In genomic region chr16:30083216-30084055, GRCh38 we compare ENCODE assay signal across 25 cellular contexts. TPM values are rescaled to one million over a fixed set of nuclear protein-coding genes. Genes with fewer than 3 reads are reported as not detected.
DNase-seq lines count a peak whose midpoint lies in the region; ATAC-seq, FAIRE-seq and TF ChIP-seq lines count a peak whose summit lies in the region.
"Had no signal": no experiment of that assay in that cellular context is flagged by ENCODE, and none has a peak within 500 bp of the region (broad histone marks: within the 10 kb centered on the region; RNA-seq: fewer than 3 reads in every experiment).

No MANE protein-coding gene starts in this region.

- H3K36me3 ChIP-seq in Panc1 (ENCODE audit: control insufficient read depth, insufficient read depth, low read length) (peaks cover 9% of the 10 kb centered on the region), HepG2 (replicated peaks in 1 of 2; ENCODE audit: control insufficient read depth in 1 of 2, insufficient read depth in 2 of 2, low read length in 2 of 2) (peaks cover 31 to 57% of the 10 kb centered on the region in 2 experiments)

- TF ChIP-seq RAD21 in HepG2 (CRISPR knock-in tag; IDR thresholded peaks at IDR 0.05): no peak

- H3K27me3 Mint-ChIP-seq in activated CD8-positive, alpha-beta T cell treated with anti-CD3 and anti-CD28 coated beads, Interleukin-2, amount 10 ng/mL, durations not matched to agents 7 days and 5 days (ENCODE audit: low read depth): no peaks in the 10 kb centered on the region
- H3K27me3 Mint-ChIP-seq: activated naive CD8-positive, alpha-beta T cell treated with anti-CD3 and anti-CD28 coated beads, Interleukin-2, amount 50 U/mL, for 24 hours had no signal

- peak; percentile 14; the same call in 1 of the 2 replicates for ATAC-seq in Panc1
- no peak for ATAC-seq in activated CD8-positive, alpha-beta T cell treated with anti-CD3 and anti-CD28 coated beads, Interleukin-2, amount 10 ng/mL, durations not matched to agents 7 days and 5 days
- no peak for ATAC-seq in HepG2
- ATAC-seq in HG03097 (IDR thresholded peaks at IDR 0.05; ENCODE audit: low FRiP score, unreplicated experiment): no peak
- ATAC-seq: activated naive CD8-positive, alpha-beta T cell treated with anti-CD3 and anti-CD28 coated beads, Interleukin-2, amount 50 U/mL, for 24 hours had no signal

- in situ Hi-C loops in Panc1 (cut with HindIII; ENCODE audit: low pct_unique_long_range_greater_than_20kb, low sequenced_read_pairs): no loop called here
- in situ Hi-C loops in HepG2 (cut with HindIII; ENCODE audit: extremely low pct_ligation_motif_present, low pct_unique_long_range_greater_than_20kb): loop anchor here (25.0 kb wide), 1 partner anchor 554 kb away; no protein-coding TSS in a partner anchor
- in situ Hi-C loops in KBM-7 (cut with MboI; ENCODE audit: low pct_unique_long_range_greater_than_20kb, low sequenced_read_pairs): no loop called here

- H3K27ac ChIP-seq in Panc1 (ENCODE audit: low read length) (no peak overlapping the region), HepG2 (ENCODE audit: extremely low read length, insufficient read depth, low read length) (no peak overlapping the region)
- H3K27ac ChIP-seq: psoas muscle, SJSA1 had no signal

- H3K9me3 ChIP-seq in Panc1 (ENCODE audit: control insufficient read depth, insufficient read depth, low read depth, low read length): no peaks in the 10 kb centered on the region
- H3K9me3 ChIP-seq in HepG2 (ENCODE audit: low read length): no peaks in the 10 kb centered on the region
- H3K9me3 ChIP-seq: HAP-1, psoas muscle, SJSA1 had no signal

- no peak for FAIRE-seq in HepG2 (lab: Jason Lieb, UNC)
- FAIRE-seq: D721Med, GM12892, TTC549 had no signal

- TF ChIP-seq CTCF in Panc1 (IDR thresholded peaks at IDR 0.05): no peak
- TF ChIP-seq CTCF in HepG2 (CRISPR knock-in tag; IDR thresholded peaks at IDR 0.05): no peak

- peaks cover 21% of the 10 kb centered on the region for H3K4me1 Mint-ChIP-seq in activated CD8-positive, alpha-beta T cell treated with anti-CD3 and anti-CD28 coated beads, Interleukin-2, amount 10 ng/mL, durations not matched to agents 7 days and 5 days (ENCODE audit: low read depth)

- H3K27me3 ChIP-seq in Panc1 (ENCODE audit: control insufficient read depth, insufficient read depth, low read length) (no peaks in the 10 kb centered on the region), HepG2 (ENCODE audit: control insufficient read depth in 1 of 2, insufficient read depth in 2 of 2, low read length in 2 of 2) (no peaks in the 10 kb centered on the region)
- H3K27me3 ChIP-seq: SJSA1 had no signal

- H3K4me3 Mint-ChIP-seq in activated CD8-positive, alpha-beta T cell treated with anti-CD3 and anti-CD28 coated beads, Interleukin-2, amount 10 ng/mL, durations not matched to agents 7 days and 5 days: no peak overlapping the region
- H3K4me3 Mint-ChIP-seq: activated naive CD8-positive, alpha-beta T cell treated with anti-CD3 and anti-CD28 coated beads, Interleukin-2, amount 50 U/mL, for 24 hours had no signal

- H3K36me3 Mint-ChIP-seq in activated CD8-positive, alpha-beta T cell treated with anti-CD3 and anti-CD28 coated beads, Interleukin-2, amount 10 ng/mL, durations not matched to agents 7 days and 5 days (ENCODE audit: low read depth): peaks cover 58% of the 10 kb centered on the region

- TF ChIP-seq EP300 in HepG2 (IDR thresholded peaks at IDR 0.05; ENCODE audit: low read depth in 2 of 2, low read length in 2 of 2) (no peak), HepG2 (CRISPR knock-in tag; IDR thresholded peaks at IDR 0.05; ENCODE audit: borderline replicate concordance) (no peak)

- H3K4me1 ChIP-seq in Panc1 (ENCODE audit: control insufficient read depth, insufficient read depth, low read length) (no peaks in the 10 kb centered on the region), HepG2 (ENCODE audit: insufficient read depth, low read length) (peaks cover 47% of the 10 kb centered on the region)
- H3K4me1 ChIP-seq: HAP-1, SJSA1 had no signal

- H3K4me2 ChIP-seq in HepG2 (ENCODE audit: low read depth, low read length): no peak overlapping the region

- POLR2A ChIA-PET in Panc1 (lab: Charles Lee): no interaction called here
- POLR2A ChIA-PET in activated CD8-positive, alpha-beta T cell treated with anti-CD3 and anti-CD28 coated beads, Interleukin-2, amount 10 ng/mL, durations not matched to agents 7 days and 5 days (lab: Charles Lee): interaction anchor here (1.0 kb wide), 1 partner anchor 12 kb away, joined by 3 read pairs; no protein-coding TSS in a partner anchor
- POLR2A ChIA-PET in HepG2 (lab: Yijun Ruan, JAX): interaction anchor here (2.2 to 3.2 kb wide), 2 partner anchors 8 to 18 kb away, joined by 11 to 24 read pairs; partner anchors contain the start of genes ALDOA and TBX6

- peak overlapping the region; percentile 69 for H3K27ac Mint-ChIP-seq in activated CD8-positive, alpha-beta T cell treated with anti-CD3 and anti-CD28 coated beads, Interleukin-2, amount 10 ng/mL, durations not matched to agents 7 days and 5 days

- DNase-seq in Panc1 (ENCODE audit: low read depth, low spot score) (no peak), HepG2 (ENCODE audit: low spot score) (no peak), NCI-H1105 (lab: John Stamatoyannopoulos, UW) (no peak), KBM-7 (no peak)
- no peak for DNase-seq in activated CD8-positive, alpha-beta T cell treated with anti-CD3 and anti-CD28 coated beads, Interleukin-2, amount 10 ng/mL, durations not matched to agents 7 days and 5 days
- DNase-seq: activated CD4-positive, CD25-positive, alpha-beta regulatory T cell treated with anti-CD3 and anti-CD28 coated beads, Interleukin-2, amount 50 U/mL, for 72 hours; activated CD8-positive, alpha-beta memory T cell treated with anti-CD3 and anti-CD28 coated beads for 24 hours; activated naive CD8-positive, alpha-beta T cell treated with anti-CD3 and anti-CD28 coated beads, Interleukin-2, amount 50 U/mL, for 24 hours; C1 segment of cervical spinal cord; erythroblast; head of caudate nucleus; Kasumi-1; NCI-H1694; NCI-H2171; NCI-H524 treated with DMSO at 0.1 percent for 48 hours; psoas muscle; T-helper 1 cell; trophoblast cell had no signal

- no peak overlapping the region for H3K9ac ChIP-seq in HepG2 (ENCODE audit: insufficient read depth, low read depth, low read length)

- H4K20me1 ChIP-seq in HepG2 (ENCODE audit: insufficient read depth, low read length): no peaks in the 10 kb centered on the region

- H2AFZ ChIP-seq in HepG2 (ENCODE audit: low read length): no peak overlapping the region

- CTCF ChIA-PET in Panc1 (lab: Charles Lee): no interaction called here
- CTCF ChIA-PET in activated CD8-positive, alpha-beta T cell treated with anti-CD3 and anti-CD28 coated beads, Interleukin-2, amount 10 ng/mL, durations not matched to agents 7 days and 5 days (lab: Charles Lee): interaction anchor here (1.4 kb wide), 1 partner anchor 8 kb away, joined by 8 read pairs; the partner anchor contains the start of gene TBX6
- CTCF ChIA-PET in HepG2 (lab: Yijun Ruan, JAX; ENCODE audit: low intra/inter-chr PET ratio, low total read pairs): no interaction called here

- H3K4me3 ChIP-seq in Panc1 (ENCODE audit: low read depth in 2 of 2, low read length in 2 of 2) (no peak overlapping the region), HepG2 (replicated peaks in 1 of 3; ENCODE audit: insufficient read depth in 1 of 3, low read depth in 2 of 3, low read length in 3 of 3) (no peak overlapping the region)
- H3K4me3 ChIP-seq: HAP-1, psoas muscle, SJSA1 had no signal

- peaks cover 28% of the 10 kb centered on the region for H3K79me2 ChIP-seq in HepG2 (ENCODE audit: insufficient read depth, low read length)

- intact Hi-C loops in Panc1 (cut with micrococcal nuclease; ENCODE audit: unreplicated experiment): no loop called here
- intact Hi-C loops in HepG2 (cut with micrococcal nuclease; ENCODE audit: unreplicated experiment): loop anchor here (10.0 kb wide), 1 partner anchor 571 kb away; the partner anchor contains the start of genes FBRS and PRR14

- TF ChIP-seq POLR2A in HepG2 (IDR thresholded peaks at IDR 0.05; ENCODE audit: insufficient read depth in 1 of 2, low read depth in 2 of 2, low read length in 2 of 2): peak in 1 of 2 experiments; percentile 36; a peak in 1 of 4 replicates

- BruUV-seq in Panc1 (replicated peaks; lab: Mats Ljungman, UMichigan): no TSS peak
- no TSS peak for BruUV-seq in HepG2 (replicated peaks; lab: Mats Ljungman, UMichigan)

- H3K9me3 Mint-ChIP-seq in activated CD8-positive, alpha-beta T cell treated with anti-CD3 and anti-CD28 coated beads, Interleukin-2, amount 10 ng/mL, durations not matched to agents 7 days and 5 days (ENCODE audit: insufficient read depth): no peaks in the 10 kb centered on the region
- H3K9me3 Mint-ChIP-seq: activated naive CD8-positive, alpha-beta T cell treated with anti-CD3 and anti-CD28 coated beads, Interleukin-2, amount 50 U/mL, for 24 hours; brain had no signal

- WGBS in HepG2 (ENCODE audit: low lambda C conversion rate): 98% methylated on average over 23 of the region's 24 CpGs

RNA-seq across cellular contexts. Expression of gene PPP4C, which starts 7.6 kb away (rescaled TPM):
- total RNA-seq in Panc1 (2021; ENCODE audit: unreplicated experiment) (186 TPM), HepG2 (2016; rRNA removed; fragmentation: Illumina TruSeq; extraction: Trizol) (176 and 177 TPM in 2 replicates)
- 309 TPM for polyA plus RNA-seq in Panc1 (2012; ENCODE audit: insufficient read length)
- total RNA-seq in activated CD8-positive, alpha-beta T cell treated with anti-CD3 and anti-CD28 coated beads, Interleukin-2, amount 10 ng/mL, durations not matched to agents 7 days and 5 days: 100 to 1,000 TPM; 157 TPM
- total RNA-seq in HepG2 (2016; cell fraction: cytosol; rRNA removed; fragmentation: Illumina TruSeq; extraction: Trizol; ENCODE audit: low read depth): 65.7 and 77.2 TPM in 2 replicates
- total RNA-seq in HepG2 (2016; cell fraction: insoluble cytoplasmic fraction; rRNA removed; fragmentation: Illumina TruSeq; extraction: Trizol): 171 and 181 TPM in 2 replicates
- total RNA-seq in HepG2 (2016; cell fraction: membrane; rRNA removed; fragmentation: Illumina TruSeq; extraction: Trizol): 128 and 142 TPM in 2 replicates
- 74.9 and 87.3 TPM in 2 replicates for total RNA-seq in HepG2 (2016; cell fraction: nucleus; rRNA removed; fragmentation: Illumina TruSeq; extraction: Trizol)
- 220 and 272 TPM in 2 replicates for polyA plus RNA-seq in HepG2 (2011; rRNA removed)
- 258 and 302 TPM in 2 replicates for polyA plus RNA-seq in HepG2 (2011; cell fraction: cytosol; rRNA removed)
- 210 and 223 TPM in 2 replicates for polyA plus RNA-seq in HepG2 (2011; cell fraction: nucleus; rRNA removed)
- 137 and 191 TPM in 2 replicates for polyA plus RNA-seq in HepG2 (2012)
- 74.4 and 81.5 TPM in 2 replicates for polyA plus RNA-seq in HepG2 (2016; cell fraction: cytosol; fragmentation: Illumina TruSeq; extraction: Trizol; ENCODE audit: low read depth)
- polyA plus RNA-seq in HepG2 (2016; cell fraction: insoluble cytoplasmic fraction; fragmentation: Illumina TruSeq; extraction: Trizol; ENCODE audit: low read depth): 211 and 227 TPM in 2 replicates
- polyA plus RNA-seq in HepG2 (2016; cell fraction: membrane; fragmentation: Illumina TruSeq; extraction: Trizol; ENCODE audit: low read depth): 119 and 131 TPM in 2 replicates
- 198 and 202 TPM in 2 replicates for polyA plus RNA-seq in HepG2 (2016; cell fraction: nucleus; fragmentation: Illumina TruSeq; extraction: Trizol; ENCODE audit: insufficient read depth, low read depth)
- 448 and 594 TPM in 2 replicates for polyA minus RNA-seq in HepG2 (2011; rRNA and poly(A)+ RNA removed; ENCODE audit: low replicate concordance)
- 140 and 151 TPM in 2 replicates for polyA minus RNA-seq in HepG2 (2011; cell fraction: cytosol; rRNA and poly(A)+ RNA removed)
- 46.2 and 53.8 TPM in 2 replicates for polyA minus RNA-seq in HepG2 (2011; cell fraction: nucleus; rRNA and poly(A)+ RNA removed)

RNA-seq across cellular contexts. Expression of gene TBX6, which starts 8.3 kb away (rescaled TPM):
- 0.46 TPM for total RNA-seq in Panc1 (2021; ENCODE audit: unreplicated experiment)
- polyA plus RNA-seq in Panc1 (2012; ENCODE audit: insufficient read length): 0.97 TPM
- 1 to 10 TPM; 1.3 TPM for total RNA-seq in activated CD8-positive, alpha-beta T cell treated with anti-CD3 and anti-CD28 coated beads, Interleukin-2, amount 10 ng/mL, durations not matched to agents 7 days and 5 days
- total RNA-seq in HepG2 (2016; rRNA removed; fragmentation: Illumina TruSeq; extraction: Trizol): 0.24 TPM in 1 of 2 replicates, not detected in the other
- 0.09 and 0.20 TPM in 2 replicates for total RNA-seq in HepG2 (2016; cell fraction: cytosol; rRNA removed; fragmentation: Illumina TruSeq; extraction: Trizol; ENCODE audit: low read depth)
- total RNA-seq in HepG2 (2016; cell fraction: insoluble cytoplasmic fraction; rRNA removed; fragmentation: Illumina TruSeq; extraction: Trizol): 0.16 and 0.37 TPM in 2 replicates
- total RNA-seq in HepG2 (2016; cell fraction: membrane; rRNA removed; fragmentation: Illumina TruSeq; extraction: Trizol): 0.21 and 0.22 TPM in 2 replicates
- total RNA-seq in HepG2 (2016; cell fraction: nucleus; rRNA removed; fragmentation: Illumina TruSeq; extraction: Trizol): 0.25 and 0.47 TPM in 2 replicates
- 0.42 and 0.51 TPM in 2 replicates for polyA plus RNA-seq in HepG2 (2011; rRNA removed)
- 0.08 and 0.24 TPM in 2 replicates for polyA plus RNA-seq in HepG2 (2011; cell fraction: cytosol; rRNA removed)
- polyA plus RNA-seq in HepG2 (2011; cell fraction: nucleus; rRNA removed): 1.6 and 1.8 TPM in 2 replicates
- 0.36 and 0.44 TPM in 2 replicates for polyA plus RNA-seq in HepG2 (2012)
- polyA plus RNA-seq in HepG2 (2016; cell fraction: cytosol; fragmentation: Illumina TruSeq; extraction: Trizol; ENCODE audit: low read depth): 0.35 and 0.51 TPM in 2 replicates
- 0.25 and 0.34 TPM in 2 replicates for polyA plus RNA-seq in HepG2 (2016; cell fraction: insoluble cytoplasmic fraction; fragmentation: Illumina TruSeq; extraction: Trizol; ENCODE audit: low read depth)
- polyA plus RNA-seq in HepG2 (2016; cell fraction: membrane; fragmentation: Illumina TruSeq; extraction: Trizol; ENCODE audit: low read depth): 0.39 and 0.63 TPM in 2 replicates
- 0.78 and 1.4 TPM in 2 replicates for polyA plus RNA-seq in HepG2 (2016; cell fraction: nucleus; fragmentation: Illumina TruSeq; extraction: Trizol; ENCODE audit: insufficient read depth, low read depth)
- 1.1 TPM in 1 of 2 replicates, not detected in the other for polyA minus RNA-seq in HepG2 (2011; rRNA and poly(A)+ RNA removed; ENCODE audit: low replicate concordance)
- polyA minus RNA-seq in HepG2 (2011; cell fraction: cytosol; rRNA and poly(A)+ RNA removed): not detected in 2 replicates
- polyA minus RNA-seq in HepG2 (2011; cell fraction: nucleus; rRNA and poly(A)+ RNA removed): 0.39 and 0.62 TPM in 2 replicates
- total RNA-seq: SJSA1 had no signal

RNA-seq across cellular contexts. Expression of gene YPEL3, which starts 12.6 kb away (rescaled TPM):
- total RNA-seq in Panc1 (2021; ENCODE audit: unreplicated experiment) (0.69 TPM), HepG2 (2016; rRNA removed; fragmentation: Illumina TruSeq; extraction: Trizol) (4.8 and 5.4 TPM in 2 replicates)
- polyA plus RNA-seq in Panc1 (2012; ENCODE audit: insufficient read length): 1.1 TPM
- total RNA-seq in activated CD8-positive, alpha-beta T cell treated with anti-CD3 and anti-CD28 coated beads, Interleukin-2, amount 10 ng/mL, durations not matched to agents 7 days and 5 days: 10 to 100 TPM; 29.4 to 34.5 TPM
- total RNA-seq in HepG2 (2016; cell fraction: cytosol; rRNA removed; fragmentation: Illumina TruSeq; extraction: Trizol; ENCODE audit: low read depth): 15.6 and 18.9 TPM in 2 replicates
- 3.6 and 7.4 TPM in 2 replicates for total RNA-seq in HepG2 (2016; cell fraction: insoluble cytoplasmic fraction; rRNA removed; fragmentation: Illumina TruSeq; extraction: Trizol)
- total RNA-seq in HepG2 (2016; cell fraction: membrane; rRNA removed; fragmentation: Illumina TruSeq; extraction: Trizol): 16.8 and 17.0 TPM in 2 replicates
- total RNA-seq in HepG2 (2016; cell fraction: nucleus; rRNA removed; fragmentation: Illumina TruSeq; extraction: Trizol): 3.7 and 3.9 TPM in 2 replicates
- polyA plus RNA-seq in HepG2 (2011; rRNA removed): 47.0 and 63.6 TPM in 2 replicates
- polyA plus RNA-seq in HepG2 (2011; cell fraction: cytosol; rRNA removed): 39.4 and 54.7 TPM in 2 replicates
- polyA plus RNA-seq in HepG2 (2011; cell fraction: nucleus; rRNA removed): 83.9 and 94.9 TPM in 2 replicates
- 69.8 and 96.9 TPM in 2 replicates for polyA plus RNA-seq in HepG2 (2012)
- 32.9 and 34.4 TPM in 2 replicates for polyA plus RNA-seq in HepG2 (2016; cell fraction: cytosol; fragmentation: Illumina TruSeq; extraction: Trizol; ENCODE audit: low read depth)
- 7.4 and 9.0 TPM in 2 replicates for polyA plus RNA-seq in HepG2 (2016; cell fraction: insoluble cytoplasmic fraction; fragmentation: Illumina TruSeq; extraction: Trizol; ENCODE audit: low read depth)
- 23.4 and 24.5 TPM in 2 replicates for polyA plus RNA-seq in HepG2 (2016; cell fraction: membrane; fragmentation: Illumina TruSeq; extraction: Trizol; ENCODE audit: low read depth)
- 12.2 and 14.9 TPM in 2 replicates for polyA plus RNA-seq in HepG2 (2016; cell fraction: nucleus; fragmentation: Illumina TruSeq; extraction: Trizol; ENCODE audit: insufficient read depth, low read depth)
- 4.9 and 32.0 TPM in 2 replicates for polyA minus RNA-seq in HepG2 (2011; rRNA and poly(A)+ RNA removed; ENCODE audit: low replicate concordance)
- polyA minus RNA-seq in HepG2 (2011; cell fraction: cytosol; rRNA and poly(A)+ RNA removed): 14.5 and 16.8 TPM in 2 replicates
- polyA minus RNA-seq in HepG2 (2011; cell fraction: nucleus; rRNA and poly(A)+ RNA removed): 7.6 and 11.2 TPM in 2 replicates

RNA-seq across cellular contexts. Expression of gene ALDOA, which starts 17.9 kb away (rescaled TPM):
- total RNA-seq in Panc1 (2021; ENCODE audit: unreplicated experiment) (2,516 TPM), HepG2 (2016; rRNA removed; fragmentation: Illumina TruSeq; extraction: Trizol) (925 and 999 TPM in 2 replicates)
- 4,980 TPM for polyA plus RNA-seq in Panc1 (2012; ENCODE audit: insufficient read length)
- total RNA-seq in activated CD8-positive, alpha-beta T cell treated with anti-CD3 and anti-CD28 coated beads, Interleukin-2, amount 10 ng/mL, durations not matched to agents 7 days and 5 days: 1,000 to 10,000 TPM; 1,738 to 1,843 TPM
- 363 and 383 TPM in 2 replicates for total RNA-seq in HepG2 (2016; cell fraction: cytosol; rRNA removed; fragmentation: Illumina TruSeq; extraction: Trizol; ENCODE audit: low read depth)
- 919 and 949 TPM in 2 replicates for total RNA-seq in HepG2 (2016; cell fraction: insoluble cytoplasmic fraction; rRNA removed; fragmentation: Illumina TruSeq; extraction: Trizol)
- total RNA-seq in HepG2 (2016; cell fraction: membrane; rRNA removed; fragmentation: Illumina TruSeq; extraction: Trizol): 400 and 482 TPM in 2 replicates
- total RNA-seq in HepG2 (2016; cell fraction: nucleus; rRNA removed; fragmentation: Illumina TruSeq; extraction: Trizol): 406 and 421 TPM in 2 replicates
- 1,884 and 1,912 TPM in 2 replicates for polyA plus RNA-seq in HepG2 (2011; rRNA removed)
- 1,982 and 2,786 TPM in 2 replicates for polyA plus RNA-seq in HepG2 (2011; cell fraction: cytosol; rRNA removed)
- 1,265 and 1,338 TPM in 2 replicates for polyA plus RNA-seq in HepG2 (2011; cell fraction: nucleus; rRNA removed)
- polyA plus RNA-seq in HepG2 (2012): 2,541 and 2,865 TPM in 2 replicates
- 565 and 614 TPM in 2 replicates for polyA plus RNA-seq in HepG2 (2016; cell fraction: cytosol; fragmentation: Illumina TruSeq; extraction: Trizol; ENCODE audit: low read depth)
- polyA plus RNA-seq in HepG2 (2016; cell fraction: insoluble cytoplasmic fraction; fragmentation: Illumina TruSeq; extraction: Trizol; ENCODE audit: low read depth): 1,258 and 1,452 TPM in 2 replicates
- polyA plus RNA-seq in HepG2 (2016; cell fraction: membrane; fragmentation: Illumina TruSeq; extraction: Trizol; ENCODE audit: low read depth): 559 and 571 TPM in 2 replicates
- polyA plus RNA-seq in HepG2 (2016; cell fraction: nucleus; fragmentation: Illumina TruSeq; extraction: Trizol; ENCODE audit: insufficient read depth, low read depth): 791 and 794 TPM in 2 replicates
- 1,277 and 3,284 TPM in 2 replicates for polyA minus RNA-seq in HepG2 (2011; rRNA and poly(A)+ RNA removed; ENCODE audit: low replicate concordance)
- polyA minus RNA-seq in HepG2 (2011; cell fraction: cytosol; rRNA and poly(A)+ RNA removed): 1,933 and 2,188 TPM in 2 replicates
- polyA minus RNA-seq in HepG2 (2011; cell fraction: nucleus; rRNA and poly(A)+ RNA removed): 380 and 520 TPM in 2 replicates

RNA-seq across cellular contexts. Expression of gene GDPD3, which starts 29.9 kb away (rescaled TPM):
- total RNA-seq in Panc1 (2021; ENCODE audit: unreplicated experiment) (2.5 TPM), HepG2 (2016; rRNA removed; fragmentation: Illumina TruSeq; extraction: Trizol) (14.3 and 20.6 TPM in 2 replicates)
- polyA plus RNA-seq in Panc1 (2012; ENCODE audit: insufficient read length): 3.3 TPM
- total RNA-seq in activated CD8-positive, alpha-beta T cell treated with anti-CD3 and anti-CD28 coated beads, Interleukin-2, amount 10 ng/mL, durations not matched to agents 7 days and 5 days: 10 to 100 TPM; 10.5 to 12.6 TPM
- 77.8 and 81.7 TPM in 2 replicates for total RNA-seq in HepG2 (2016; cell fraction: cytosol; rRNA removed; fragmentation: Illumina TruSeq; extraction: Trizol; ENCODE audit: low read depth)
- 18.6 and 20.5 TPM in 2 replicates for total RNA-seq in HepG2 (2016; cell fraction: insoluble cytoplasmic fraction; rRNA removed; fragmentation: Illumina TruSeq; extraction: Trizol)
- total RNA-seq in HepG2 (2016; cell fraction: membrane; rRNA removed; fragmentation: Illumina TruSeq; extraction: Trizol): 48.3 and 54.4 TPM in 2 replicates
- 7.6 and 12.3 TPM in 2 replicates for total RNA-seq in HepG2 (2016; cell fraction: nucleus; rRNA removed; fragmentation: Illumina TruSeq; extraction: Trizol)
- polyA plus RNA-seq in HepG2 (2011; rRNA removed): 18.7 and 21.2 TPM in 2 replicates
- polyA plus RNA-seq in HepG2 (2011; cell fraction: cytosol; rRNA removed): 12.2 and 14.1 TPM in 2 replicates
- 55.4 and 67.8 TPM in 2 replicates for polyA plus RNA-seq in HepG2 (2011; cell fraction: nucleus; rRNA removed)
- polyA plus RNA-seq in HepG2 (2012): 10.4 and 27.8 TPM in 2 replicates
- polyA plus RNA-seq in HepG2 (2016; cell fraction: cytosol; fragmentation: Illumina TruSeq; extraction: Trizol; ENCODE audit: low read depth): 113 and 123 TPM in 2 replicates
- polyA plus RNA-seq in HepG2 (2016; cell fraction: insoluble cytoplasmic fraction; fragmentation: Illumina TruSeq; extraction: Trizol; ENCODE audit: low read depth): 19.3 and 21.1 TPM in 2 replicates
- 79.9 and 83.9 TPM in 2 replicates for polyA plus RNA-seq in HepG2 (2016; cell fraction: membrane; fragmentation: Illumina TruSeq; extraction: Trizol; ENCODE audit: low read depth)
- polyA plus RNA-seq in HepG2 (2016; cell fraction: nucleus; fragmentation: Illumina TruSeq; extraction: Trizol; ENCODE audit: insufficient read depth, low read depth): 23.3 and 24.8 TPM in 2 replicates
- 11.3 and 12.4 TPM in 2 replicates for polyA minus RNA-seq in HepG2 (2011; rRNA and poly(A)+ RNA removed; ENCODE audit: low replicate concordance)
- 4.6 and 9.4 TPM in 2 replicates for polyA minus RNA-seq in HepG2 (2011; cell fraction: cytosol; rRNA and poly(A)+ RNA removed)
- polyA minus RNA-seq in HepG2 (2011; cell fraction: nucleus; rRNA and poly(A)+ RNA removed): 8.9 and 9.7 TPM in 2 replicates
